10 cellular contexts compared by ENCODE assay signal in genomic region chr12:57592551-57593165, GRCh38. TPM values are rescaled to one million over a fixed set of nuclear protein-coding genes. Genes with fewer than 3 reads are reported as not detected.
DNase-seq lines count a peak whose midpoint lies in the region; ATAC-seq, FAIRE-seq and TF ChIP-seq lines count a peak whose summit lies in the region.
"Had no signal": no experiment of that assay in that cellular context is flagged by ENCODE, and none has a peak within 500 bp of the region (broad histone marks: within the 10 kb centered on the region; RNA-seq: fewer than 3 reads in every experiment).

No MANE protein-coding gene starts in this region.

- H3K79me2 ChIP-seq in KMS-11 (ENCODE audit: insufficient read depth, low read depth) = peaks cover 18% of the 10 kb centered on the region; the same call in 1 of the 2 replicates

- POLR2A ChIA-PET in Caco-2 (lab: Charles Lee) = no interaction called here
- POLR2A ChIA-PET in activated naive CD8-positive, alpha-beta T cell treated with anti-CD3 and anti-CD28 coated beads, Interleukin-2, amount 10 ng/mL, durations not matched to agents 7 days and 5 days (lab: Charles Lee) = interaction anchor here (1.0 to 1.6 kb wide), 3 partner anchors 14 to 102 kb away, joined by 4 to 7 read pairs (median 5); partner anchors contain the start of genes ARHGEF25 and OS9
- POLR2A ChIA-PET in naive thymus-derived CD4-positive, alpha-beta T cell (lab: Charles Lee) = interaction anchor here (0.7 to 1.5 kb wide), 8 partner anchors 8 to 161 kb away, joined by 3 to 6 read pairs (median 3); partner anchors contain the start of gene DTX3

- H3K4me3 Mint-ChIP-seq in Caco-2 (ENCODE audit: unreplicated experiment) = peak overlapping the region; percentile 90
- H3K4me3 Mint-ChIP-seq in activated naive CD8-positive, alpha-beta T cell treated with anti-CD3 and anti-CD28 coated beads, Interleukin-2, amount 10 ng/mL, durations not matched to agents 7 days and 5 days = peak overlapping the region; percentile 89
- peak overlapping the region; percentile 84 to 92 (median 89) for H3K4me3 Mint-ChIP-seq in naive thymus-derived CD4-positive, alpha-beta T cell

- CTCF ChIA-PET in Caco-2 (lab: Charles Lee) = interaction anchor here (1.3 to 1.8 kb wide), 3 partner anchors 10 to 11 kb away, joined by 6 to 12 read pairs (median 7); no protein-coding TSS in a partner anchor
- CTCF ChIA-PET in naive thymus-derived CD4-positive, alpha-beta T cell (lab: Charles Lee) = interaction anchor here (0.6 to 1.4 kb wide), 5 partner anchors 10 to 131 kb away, joined by 3 read pairs; no protein-coding TSS in a partner anchor

- H3K9me3 ChIP-seq in Caco-2 (no peaks in the 10 kb centered on the region), right cardiac atrium (ENCODE audit: control insufficient read depth, low read length) (no peaks in the 10 kb centered on the region)
- no peaks in the 10 kb centered on the region for H3K9me3 ChIP-seq in naive thymus-derived CD4-positive, alpha-beta T cell (ENCODE audit: control insufficient read depth in 2 of 3, low read length in 3 of 3)

- FAIRE-seq in D721Med (lab: Jason Lieb, UNC) = no peak

- H3K4me1 Mint-ChIP-seq in Caco-2 (ENCODE audit: low read depth, unreplicated experiment) = peaks cover 19% of the 10 kb centered on the region
- H3K4me1 Mint-ChIP-seq in activated naive CD8-positive, alpha-beta T cell treated with anti-CD3 and anti-CD28 coated beads, Interleukin-2, amount 10 ng/mL, durations not matched to agents 7 days and 5 days = peaks cover 21% of the 10 kb centered on the region
- peaks cover 24 to 35% (median 26%) of the 10 kb centered on the region in 7 donors for H3K4me1 Mint-ChIP-seq in naive thymus-derived CD4-positive, alpha-beta T cell

- TF ChIP-seq CTCF in Caco-2 (IDR thresholded peaks at IDR 0.05; ENCODE audit: insufficient read depth in 1 of 2, low read depth in 1 of 2, low read length in 1 of 2, severe bottlenecking in 1 of 2, unreplicated experiment in 1 of 2) (no peak), KMS-11 (conservative IDR thresholded peaks at IDR 0.05; ENCODE audit: low read depth, low read length) (no peak), D721Med (IDR thresholded peaks at IDR 0.05; ENCODE audit: insufficient read depth, missing control alignments) (no peak)

- no peak for DNase-seq in Caco-2
- no peak for DNase-seq in activated naive CD8-positive, alpha-beta T cell treated with anti-CD3 and anti-CD28 coated beads, Interleukin-2, amount 10 ng/mL, durations not matched to agents 7 days and 5 days
- DNase-seq in naive thymus-derived CD4-positive, alpha-beta T cell = no peak
- DNase-seq in D721Med (ENCODE audit: insufficient read length, low spot score) = no peak
- DNase-seq in right cardiac atrium = no peak
- no peak for DNase-seq in superior temporal gyrus (ENCODE audit: extremely low spot score)
- DNase-seq in retina = no peak
- DNase-seq: activated naive CD4-positive, alpha-beta T cell; stimulated activated naive CD4-positive, alpha-beta T cell treated with Interleukin-2 at 50 U/mL for 16 hours had no signal

- H3K27ac Mint-ChIP-seq in Caco-2 (ENCODE audit: unreplicated experiment) = no peak overlapping the region
- H3K27ac Mint-ChIP-seq in activated naive CD8-positive, alpha-beta T cell treated with anti-CD3 and anti-CD28 coated beads, Interleukin-2, amount 10 ng/mL, durations not matched to agents 7 days and 5 days = no peak overlapping the region
- peak overlapping the region in 8 of 9 donors; percentile 77 to 92 (median 90) for H3K27ac Mint-ChIP-seq in naive thymus-derived CD4-positive, alpha-beta T cell

- H3K9me3 Mint-ChIP-seq in Caco-2 (ENCODE audit: unreplicated experiment) = no peaks in the 10 kb centered on the region
- no peaks in the 10 kb centered on the region for H3K9me3 Mint-ChIP-seq in activated naive CD8-positive, alpha-beta T cell treated with anti-CD3 and anti-CD28 coated beads, Interleukin-2, amount 10 ng/mL, durations not matched to agents 7 days and 5 days
- H3K9me3 Mint-ChIP-seq in naive thymus-derived CD4-positive, alpha-beta T cell = no peaks in the 10 kb centered on the region

- H2AFZ ChIP-seq in KMS-11 (ENCODE audit: low read depth) = no peak overlapping the region

- H3K27me3 ChIP-seq in Caco-2 (replicated peaks; ENCODE audit: control insufficient read depth, insufficient read depth, low read length) (no peaks in the 10 kb centered on the region), KMS-11 (ENCODE audit: insufficient read depth, low read depth) (no peaks in the 10 kb centered on the region; the same call in 1 of the 2 replicates), right cardiac atrium (ENCODE audit: control insufficient read depth, insufficient read depth) (no peaks in the 10 kb centered on the region)
- no peaks in the 10 kb centered on the region for H3K27me3 ChIP-seq in naive thymus-derived CD4-positive, alpha-beta T cell (ENCODE audit: control insufficient read depth in 2 of 2, insufficient read depth in 2 of 2, low read length in 2 of 2)

- peak overlapping the region; percentile 96 for H3K4me2 ChIP-seq in KMS-11

- H3K36me3 Mint-ChIP-seq in Caco-2 (ENCODE audit: insufficient read depth, unreplicated experiment) = peaks cover 34% of the 10 kb centered on the region
- H3K36me3 Mint-ChIP-seq in activated naive CD8-positive, alpha-beta T cell treated with anti-CD3 and anti-CD28 coated beads, Interleukin-2, amount 10 ng/mL, durations not matched to agents 7 days and 5 days = peaks cover 4% of the 10 kb centered on the region
- peaks cover 8 to 15% (median 9%) of the 10 kb centered on the region in 5 donors for H3K36me3 Mint-ChIP-seq in naive thymus-derived CD4-positive, alpha-beta T cell

- H3K27ac ChIP-seq in KMS-11 (no peak overlapping the region), right cardiac atrium (ENCODE audit: low read length) (no peak overlapping the region)
- H3K27ac ChIP-seq in naive thymus-derived CD4-positive, alpha-beta T cell (ENCODE audit: low read depth, low read length) = peak overlapping the region; percentile 76

- no peaks in the 10 kb centered on the region for H4K20me1 ChIP-seq in KMS-11 (ENCODE audit: insufficient read depth)

- intact Hi-C loops in Caco-2 (cut with micrococcal nuclease; ENCODE audit: unreplicated experiment) (no loop called here), right cardiac atrium (cut with DNase I) (no loop called here)
- intact Hi-C loops in naive thymus-derived CD4-positive, alpha-beta T cell (cut with micrococcal nuclease) = no loop called here

- WGBS in right cardiac atrium = 83% methylated on average over 2 of the region's 2 CpGs

- no peaks in the 10 kb centered on the region for H3K27me3 Mint-ChIP-seq in Caco-2 (ENCODE audit: insufficient read depth, unreplicated experiment)
- H3K27me3 Mint-ChIP-seq in activated naive CD8-positive, alpha-beta T cell treated with anti-CD3 and anti-CD28 coated beads, Interleukin-2, amount 10 ng/mL, durations not matched to agents 7 days and 5 days = no peaks in the 10 kb centered on the region
- H3K27me3 Mint-ChIP-seq in naive thymus-derived CD4-positive, alpha-beta T cell = no peaks in the 10 kb centered on the region

- H3K4me3 ChIP-seq in Caco-2 (ENCODE audit: low read depth, low read length) (peak overlapping the region; percentile 80; the same call in 1 of the 2 replicates), KMS-11 (IDR thresholded peaks at IDR 0.05; ENCODE audit: insufficient read depth, low read depth, low read length) (no peak overlapping the region), right cardiac atrium (ENCODE audit: low read length) (no peak overlapping the region)
- no peak overlapping the region for H3K4me3 ChIP-seq in naive thymus-derived CD4-positive, alpha-beta T cell (ENCODE audit: low read length)

- no TSS peak for BruUV-seq in Caco-2 (replicated peaks; lab: Mats Ljungman, UMichigan)

- peaks cover 18% of the 10 kb centered on the region for H3K4me1 ChIP-seq in Caco-2
- H3K4me1 ChIP-seq in KMS-11 (ENCODE audit: low read depth, poor library complexity, severe bottlenecking) = peaks cover 27% of the 10 kb centered on the region
- H3K4me1 ChIP-seq in naive thymus-derived CD4-positive, alpha-beta T cell (ENCODE audit: control insufficient read depth in 2 of 2, insufficient read depth in 2 of 2, low read length in 2 of 2) = peaks cover 14 to 21% of the 10 kb centered on the region in 2 donors
- H3K4me1 ChIP-seq in right cardiac atrium (ENCODE audit: control insufficient read depth, insufficient read depth, low read length) = peaks cover 6% of the 10 kb centered on the region

- H3K9ac ChIP-seq in KMS-11 = no peak overlapping the region

- H3K36me3 ChIP-seq in Caco-2 (ENCODE audit: control insufficient read depth, insufficient read depth, low read length) = no peaks in the 10 kb centered on the region; the same call in 1 of the 2 replicates
- 0 out of 2 replicates have a peak, but pooled peaks cover 3% of the 10 kb centered on the region for H3K36me3 ChIP-seq in KMS-11 (ENCODE audit: insufficient read depth)
- peaks cover 0 to 34% (median 13%) of the 10 kb centered on the region in 3 experiments for H3K36me3 ChIP-seq in naive thymus-derived CD4-positive, alpha-beta T cell (ENCODE audit: control insufficient read depth in 2 of 3, insufficient read depth in 3 of 3, low read length in 3 of 3)

- no peak for ATAC-seq in activated naive CD8-positive, alpha-beta T cell treated with anti-CD3 and anti-CD28 coated beads, Interleukin-2, amount 10 ng/mL, durations not matched to agents 7 days and 5 days (ENCODE audit: low read depth)
- ATAC-seq in naive thymus-derived CD4-positive, alpha-beta T cell = no peak
- no peak for ATAC-seq in right cardiac atrium

RNA-seq across cellular contexts. Expression of gene PIP4K2C, which starts 1.7 kb away (rescaled TPM):
- total RNA-seq in Caco-2 (2022) (42.0 and 48.0 TPM in 2 replicates), right cardiac atrium (10 to 100 TPM; 14.9 to 17.1 (median 15.6) TPM)
- total RNA-seq in activated naive CD8-positive, alpha-beta T cell treated with anti-CD3 and anti-CD28 coated beads, Interleukin-2, amount 10 ng/mL, durations not matched to agents 7 days and 5 days = 10 to 100 TPM; 21.6 to 24.1 TPM
- total RNA-seq in naive thymus-derived CD4-positive, alpha-beta T cell = 10 to 100 TPM; 20.1 to 29.7 (median 21.9) TPM
- polyA plus RNA-seq in naive thymus-derived CD4-positive, alpha-beta T cell = 10 to 100 TPM; 18.5 to 29.7 TPM
- 8.7 TPM for polyA plus RNA-seq in right cardiac atrium

RNA-seq across cellular contexts. Expression of gene DTX3, which starts 12.0 kb away (rescaled TPM):
- total RNA-seq in Caco-2 (2022) (17.4 and 20.4 TPM in 2 replicates), right cardiac atrium (10 to 100 TPM; 29.3 to 44.6 (median 38.1) TPM)
- 10 to 100 TPM; 31.5 to 32.8 TPM for total RNA-seq in activated naive CD8-positive, alpha-beta T cell treated with anti-CD3 and anti-CD28 coated beads, Interleukin-2, amount 10 ng/mL, durations not matched to agents 7 days and 5 days
- 10 to 100 TPM; 25.1 to 42.5 (median 35.6) TPM for total RNA-seq in naive thymus-derived CD4-positive, alpha-beta T cell
- 1 to 10 TPM; 5.3 to 6.7 TPM for polyA plus RNA-seq in naive thymus-derived CD4-positive, alpha-beta T cell
- 28.9 TPM for polyA plus RNA-seq in right cardiac atrium

RNA-seq across cellular contexts. Expression of gene ARHGEF25, which starts 18.6 kb away (rescaled TPM):
- total RNA-seq in Caco-2 (2022) (5.2 and 5.5 TPM in 2 replicates), right cardiac atrium (10 to 100 TPM; 14.0 to 22.6 (median 18.1) TPM)
- total RNA-seq in activated naive CD8-positive, alpha-beta T cell treated with anti-CD3 and anti-CD28 coated beads, Interleukin-2, amount 10 ng/mL, durations not matched to agents 7 days and 5 days = 1 to 10 TPM; 1.3 to 1.4 TPM
- 1 to 10 TPM in 1 of 5 experiments, under 1 TPM in 4; 0.29 to 1.2 (median 0.84) TPM for total RNA-seq in naive thymus-derived CD4-positive, alpha-beta T cell
- not detected for polyA plus RNA-seq in naive thymus-derived CD4-positive, alpha-beta T cell
- polyA plus RNA-seq in right cardiac atrium = 21.3 TPM

RNA-seq across cellular contexts. Expression of gene B4GALNT1, which starts 40.3 kb away (rescaled TPM):
- total RNA-seq in Caco-2 (2022) = 4.2 and 5.7 TPM in 2 replicates
- under 1 TPM; 0.65 to 0.80 TPM for total RNA-seq in activated naive CD8-positive, alpha-beta T cell treated with anti-CD3 and anti-CD28 coated beads, Interleukin-2, amount 10 ng/mL, durations not matched to agents 7 days and 5 days
- 1 to 10 TPM in 1 of 5 experiments, not detected in 4; 1.4 TPM for total RNA-seq in naive thymus-derived CD4-positive, alpha-beta T cell
- polyA plus RNA-seq in naive thymus-derived CD4-positive, alpha-beta T cell = not detected
- 1 to 10 TPM; 1.2 to 2.5 (median 2.2) TPM for total RNA-seq in right cardiac atrium
- 3.3 TPM for polyA plus RNA-seq in right cardiac atrium

RNA-seq across cellular contexts. Expression of gene KIF5A, which starts 42.8 kb away (rescaled TPM):
- total RNA-seq in Caco-2 (2022) = 0.05 TPM in 1 of 2 replicates, not detected in the other
- total RNA-seq in activated naive CD8-positive, alpha-beta T cell treated with anti-CD3 and anti-CD28 coated beads, Interleukin-2, amount 10 ng/mL, durations not matched to agents 7 days and 5 days = 1 to 10 TPM; 1.4 to 1.6 TPM
- 1 to 10 TPM in 4 of 5 experiments, under 1 TPM in 1; 0.95 to 1.7 (median 1.0) TPM for total RNA-seq in naive thymus-derived CD4-positive, alpha-beta T cell
- polyA plus RNA-seq in naive thymus-derived CD4-positive, alpha-beta T cell = under 1 TPM; 0.06 to 0.09 TPM
- under 1 TPM; 0.09 to 0.31 (median 0.20) TPM for total RNA-seq in right cardiac atrium
- 0.20 TPM for polyA plus RNA-seq in right cardiac atrium

Comparison
In these comparisons a context has a peak if more than half of its experiments do, and no peak if none do; other contexts are left out.
1. H3K27ac Mint-ChIP-seq: peak in naive thymus-derived CD4-positive, alpha-beta T cell (8 of 9); none in Caco-2 (single experiment) and activated naive CD8-positive, alpha-beta T cell treated with anti-CD3 and anti-CD28 coated beads, Interleukin-2, amount 10 ng/mL, durations not matched to agents 7 days and 5 days (single experiment).
2. Peak in every context shown above with its lines, with median percentiles within 50 percentile points of each other: H3K4me3 Mint-ChIP-seq.